In the genomic region with DNA sequence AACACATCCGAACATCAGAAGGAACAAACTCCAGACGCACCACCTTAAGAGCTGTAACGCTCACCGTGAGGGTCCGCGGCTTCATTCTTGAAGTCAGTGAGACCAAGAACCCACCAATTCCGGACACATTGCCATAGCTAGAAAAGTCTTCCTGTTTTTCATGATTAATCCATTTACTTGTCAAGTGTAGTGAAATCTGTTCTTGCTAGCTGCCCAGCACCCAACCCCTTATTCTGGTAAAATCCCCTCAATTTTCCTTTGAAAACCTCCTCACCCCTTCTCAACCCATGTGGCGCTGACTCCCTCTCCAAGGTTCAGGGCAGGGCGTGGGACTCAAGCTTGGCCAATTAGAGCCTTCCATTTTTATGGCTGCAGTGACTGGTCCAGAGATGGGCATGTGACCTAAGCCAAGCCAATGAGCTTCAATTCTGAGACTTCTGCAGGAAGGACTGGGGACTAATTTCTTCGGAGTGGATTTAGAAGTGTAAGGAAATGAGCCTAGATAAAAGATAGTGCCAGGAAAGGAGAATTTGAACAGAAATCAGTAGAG, we compare ENCODE assay signal across 12 cellular contexts. TPM values are rescaled to one million over a fixed set of nuclear protein-coding genes. Genes with fewer than 3 reads are reported as not detected.
A peak's percentile ranks its signal among the peaks of the same experiment; 100 is the strongest.
DNase-seq lines count a peak whose midpoint lies in the region; ATAC-seq and TF ChIP-seq lines count a peak whose summit lies in the region.
"Had no signal": no experiment of that assay in that cellular context is flagged by ENCODE, and none has a peak within 500 bp of the region (broad histone marks: within the 10 kb centered on the region; RNA-seq: fewer than 3 reads in every experiment).

No MANE protein-coding gene starts in this region.

- ATAC-seq in Right ventricle myocardium inferior (peak; percentile 49), HG03520 (IDR thresholded peaks at IDR 0.05; ENCODE audit: unreplicated experiment) (no peak), HG02840 (IDR thresholded peaks at IDR 0.05; ENCODE audit: low FRiP score, unreplicated experiment) (no peak)

- intact Hi-C loops in Right ventricle myocardium inferior (cut with DNase I) (no loop called here), cardiac septum (cut with DNase I) (loop anchor here (10.0 kb wide), 1 partner anchor 545 kb away; no protein-coding TSS in a partner anchor), testis (cut with DNase I; ENCODE audit: low total_unique reads) (no loop called here)

- H3K4me3 ChIP-seq in testis (peak overlapping the region; percentile 25 to 29), tibial nerve (peak overlapping the region in 2 of 4 donors; percentile 8 to 34)

- no peak for TF ChIP-seq CTCF in testis (IDR thresholded peaks at IDR 0.05)
- no peak for TF ChIP-seq CTCF in tibial nerve (IDR thresholded peaks at IDR 0.05)

- H3K27ac ChIP-seq in testis (no peak overlapping the region), tibial nerve (peak overlapping the region in 1 of 4 donors; percentile 48)
- H3K27ac ChIP-seq: epithelial cell of prostate had no signal

- H3K27ac Mint-ChIP-seq in activated naive CD4-positive, alpha-beta T cell treated with anti-CD3 and anti-CD28 coated beads, Interleukin-2, amount 50 U/mL, for 24 hours: peak overlapping the region; percentile 88
- H3K27ac Mint-ChIP-seq: mesothelial cell of epicardium had no signal

- H3K36me3 ChIP-seq in testis (ENCODE audit: low read depth, missing control alignments) (no peaks in the 10 kb centered on the region), tibial nerve (no peaks in the 10 kb centered on the region)

- peaks cover 12% of the 10 kb centered on the region for H3K36me3 Mint-ChIP-seq in activated naive CD4-positive, alpha-beta T cell treated with anti-CD3 and anti-CD28 coated beads, Interleukin-2, amount 50 U/mL, for 24 hours
- H3K36me3 Mint-ChIP-seq: mesothelial cell of epicardium had no signal

- peak overlapping the region; percentile 95 for H3K4me3 Mint-ChIP-seq in activated naive CD4-positive, alpha-beta T cell treated with anti-CD3 and anti-CD28 coated beads, Interleukin-2, amount 50 U/mL, for 24 hours
- H3K4me3 Mint-ChIP-seq: mesothelial cell of epicardium had no signal

- peaks cover 82% of the 10 kb centered on the region for H3K4me1 Mint-ChIP-seq in activated naive CD4-positive, alpha-beta T cell treated with anti-CD3 and anti-CD28 coated beads, Interleukin-2, amount 50 U/mL, for 24 hours

- H3K27me3 ChIP-seq in testis: no peaks in the 10 kb centered on the region
- no peaks in the 10 kb centered on the region for H3K27me3 ChIP-seq in tibial nerve

- DNase-seq in Right ventricle myocardium inferior (ENCODE audit: missing footprints) (no peak), cardiac septum (ENCODE audit: low spot score) (no peak), midbrain (lab: John Stamatoyannopoulos, UW) (peak; percentile 7), testis (peak; percentile 56), tibial nerve (ENCODE audit: low spot score in 2 of 2) (no peak)
- DNase-seq: KBM-7, NCI-H2081 had no signal

- H3K4me1 ChIP-seq in testis (peaks cover 5% of the 10 kb centered on the region), tibial nerve (peaks cover 0 to 17% (median 4%) of the 10 kb centered on the region in 4 donors)

- H3K9me3 Mint-ChIP-seq in activated naive CD4-positive, alpha-beta T cell treated with anti-CD3 and anti-CD28 coated beads, Interleukin-2, amount 50 U/mL, for 24 hours: peaks cover 4% of the 10 kb centered on the region

- no peaks in the 10 kb centered on the region for H3K27me3 Mint-ChIP-seq in activated naive CD4-positive, alpha-beta T cell treated with anti-CD3 and anti-CD28 coated beads, Interleukin-2, amount 50 U/mL, for 24 hours

- WGBS in testis, 2 donors: 70 to 78% methylated on average over 10 of the region's 10 CpGs
- 67 to 74% methylated on average over 10 of the region's 10 CpGs for whole genome bisulfite sequencing in tibial nerve, 2 donors

- TF ChIP-seq POLR2A in testis (IDR thresholded peaks at IDR 0.05) (no peak), tibial nerve (IDR thresholded peaks at IDR 0.05) (no peak)

- no peak for TF ChIP-seq EP300 in tibial nerve (IDR thresholded peaks at IDR 0.05)

- H3K9me3 ChIP-seq in testis (no peaks in the 10 kb centered on the region), tibial nerve (peaks cover 0 to 5% (median 0%) of the 10 kb centered on the region in 4 donors)

RNA-seq across cellular contexts. Expression of a gene that starts 9.8 kb away (rescaled TPM):
- 0.22 TPM for total RNA-seq in Right ventricle myocardium inferior
- total RNA-seq in cardiac septum: 0.43 TPM
- under 1 TPM in 1 of 2 donors, not detected in 1; 0.31 TPM for total RNA-seq in testis
- 0.66 TPM for polyA plus RNA-seq in testis (ENCODE audit: insufficient read depth, low read depth, low replicate concordance)
- total RNA-seq in tibial nerve: 1 to 10 TPM in 1 of 4 donors, under 1 TPM in 1, not detected in 2; 0.78 to 3.6 TPM
- total RNA-seq: mesothelial cell of epicardium had no signal

Comparison
In these comparisons a context has a peak if more than half of its experiments do, and no peak if none do; other contexts are left out.
1. DNase-seq: peak in midbrain (single experiment) and testis (single experiment); none in Right ventricle myocardium inferior (single experiment), cardiac septum (single experiment) and tibial nerve (0 of 2).